Comparison of ENCODE assay signal across 9 cellular contexts in the genomic region with DNA sequence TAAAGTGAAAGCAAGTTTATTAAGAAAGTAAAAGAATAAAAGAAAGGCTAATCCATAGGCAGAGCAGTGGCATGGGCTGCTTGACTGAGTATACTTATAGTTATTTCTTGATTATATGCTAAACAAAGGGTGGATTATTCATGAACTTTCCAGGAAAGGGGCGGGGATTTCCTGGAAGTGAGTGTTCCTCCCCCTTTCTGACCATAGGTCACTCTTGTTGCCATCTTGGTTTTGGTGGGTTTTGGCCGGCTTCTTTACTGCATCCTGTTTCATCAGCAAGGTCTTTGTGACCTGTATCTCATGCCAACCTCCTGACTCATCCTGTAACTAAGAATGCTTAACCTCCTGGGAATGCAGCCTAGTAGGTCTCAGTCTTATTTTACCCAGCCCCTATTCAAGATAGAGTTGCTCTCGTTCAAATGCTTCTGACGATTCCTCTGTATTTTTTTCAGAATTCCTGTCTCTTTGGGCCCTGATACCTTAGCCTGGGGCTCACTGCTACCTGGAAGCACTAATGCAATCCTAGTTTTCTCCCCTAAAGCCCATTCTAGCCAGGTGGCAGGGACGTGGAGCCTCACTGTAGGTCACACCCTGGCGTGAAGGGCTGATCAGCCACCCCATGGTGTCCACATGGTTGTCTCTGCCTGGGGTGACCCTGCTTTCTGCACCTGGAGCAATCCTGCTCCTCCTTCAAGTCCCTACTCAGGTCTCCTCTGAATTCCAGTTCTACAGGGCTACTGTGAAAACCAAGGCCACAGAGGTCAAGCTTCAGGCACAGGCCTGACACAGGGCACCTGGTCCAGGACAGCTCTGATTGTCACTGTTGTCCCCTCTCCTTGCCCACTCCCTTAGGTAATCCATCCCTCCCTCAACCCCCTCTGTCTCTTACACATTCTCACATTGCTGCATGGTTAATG. TPM values are rescaled to one million over a fixed set of nuclear protein-coding genes. Genes with fewer than 3 reads are reported as not detected.
DNase-seq lines count a peak whose midpoint lies in the region; ATAC-seq and TF ChIP-seq lines count a peak whose summit lies in the region.
"Had no signal": no experiment of that assay in that cellular context is flagged by ENCODE, and none has a peak within 500 bp of the region (broad histone marks: within the 10 kb centered on the region; RNA-seq: fewer than 3 reads in every experiment).

No MANE protein-coding gene starts in this region.

- no peaks in the 10 kb centered on the region; the same call in 1 of the 2 replicates for H3F3A ChIP-seq in GM23338 (replicated peaks; ENCODE audit: low read depth)

- peaks cover 39% of the 10 kb centered on the region for H3K4me1 Mint-ChIP-seq in GM23338
- H3K4me1 Mint-ChIP-seq in activated T-cell treated with anti-CD3 and anti-CD28 coated beads, Interleukin-2, amount 50 U/mL, for 4 hours (ENCODE audit: low read depth): no peaks in the 10 kb centered on the region

- no peaks in the 10 kb centered on the region for H3K36me3 Mint-ChIP-seq in GM23338 (ENCODE audit: low read depth)
- no peaks in the 10 kb centered on the region for H3K36me3 Mint-ChIP-seq in activated T-cell treated with anti-CD3 and anti-CD28 coated beads, Interleukin-2, amount 50 U/mL, for 4 hours (ENCODE audit: insufficient read depth)

- peaks cover 6% of the 10 kb centered on the region for H3K27me3 Mint-ChIP-seq in GM23338 (ENCODE audit: insufficient read depth, low read depth, poor library complexity)
- no peaks in the 10 kb centered on the region for H3K27me3 Mint-ChIP-seq in activated T-cell treated with anti-CD3 and anti-CD28 coated beads, Interleukin-2, amount 50 U/mL, for 4 hours (ENCODE audit: low read depth)

- no peaks in the 10 kb centered on the region for H3K79me2 ChIP-seq in GM23338 (replicated peaks; ENCODE audit: insufficient read depth)

- peak; percentile 51 for ATAC-seq in GM23338
- no peak for ATAC-seq in HG03135 (IDR thresholded peaks at IDR 0.05; ENCODE audit: unreplicated experiment)
- no peak for ATAC-seq in HG03196 (IDR thresholded peaks at IDR 0.05; ENCODE audit: unreplicated experiment)
- ATAC-seq in activated T-cell treated with anti-CD3 and anti-CD28 coated beads, Interleukin-2, amount 50 U/mL, for 4 hours: no peak

- no peaks in the 10 kb centered on the region for H3K9me2 ChIP-seq in GM23338 (ENCODE audit: insufficient read depth)

- H3K4me3 Mint-ChIP-seq in GM23338: peak overlapping the region; percentile 2; the same call in 1 of the 3 replicates
- H3K4me3 Mint-ChIP-seq in activated T-cell treated with anti-CD3 and anti-CD28 coated beads, Interleukin-2, amount 50 U/mL, for 4 hours: no peak overlapping the region

- H3K27ac ChIP-seq in C4-2B (peak overlapping the region; percentile 35; the same call in 1 of the 2 replicates), GM23338 (ENCODE audit: low read depth) (peak overlapping the region; percentile 85)

- H3K27ac Mint-ChIP-seq in GM23338: peak overlapping the region; percentile 96

- H2AFZ ChIP-seq in GM23338: no peak overlapping the region

- DNase-seq in GM23338 (ENCODE audit: low spot score) (peak; percentile 78), SW480 (ENCODE audit: low spot score) (peak; percentile 97), fibroblast of villous mesenchyme (ENCODE audit: low read depth) (peak; percentile 97), skeletal muscle cell (ENCODE audit: low read depth) (peak; percentile 96)
- DNase-seq in activated T-cell treated with anti-CD3 and anti-CD28 coated beads, Interleukin-2, amount 50 U/mL, for 4 hours: no peak

- TF ChIP-seq CTCF in C4-2B (conservative IDR thresholded peaks at IDR 0.05): no peak
- no peak for TF ChIP-seq CTCF in GM23338 (conservative IDR thresholded peaks at IDR 0.05; ENCODE audit: low read depth in 2 of 2)
- no peak for TF ChIP-seq CTCF in fibroblast of villous mesenchyme (IDR thresholded peaks at IDR 0.05; ENCODE audit: insufficient read depth, low read depth, low read length)

- H3K4me1 ChIP-seq in GM23338 (ENCODE audit: insufficient read depth): peaks cover 9% of the 10 kb centered on the region
- H3K4me1 ChIP-seq: pancreas had no signal

- H3K36me3 ChIP-seq in GM23338 (ENCODE audit: insufficient read depth): no peaks in the 10 kb centered on the region
- H3K36me3 ChIP-seq: pancreas had no signal

- no peaks in the 10 kb centered on the region for H3K9me3 Mint-ChIP-seq in GM23338
- no peaks in the 10 kb centered on the region for H3K9me3 Mint-ChIP-seq in activated T-cell treated with anti-CD3 and anti-CD28 coated beads, Interleukin-2, amount 50 U/mL, for 4 hours

- no peaks in the 10 kb centered on the region for H4K20me1 ChIP-seq in GM23338 (replicated peaks; ENCODE audit: insufficient read depth)

- H3K4me2 ChIP-seq in GM23338: 0 out of 2 replicates have a peak overlapping the region, but pooled peaks have one; percentile 12

- no peaks in the 10 kb centered on the region for H3K27me3 ChIP-seq in GM23338 (ENCODE audit: insufficient read depth)
- H3K27me3 ChIP-seq: pancreas had no signal

- H3K4me3 ChIP-seq in GM23338: no peak overlapping the region
- H3K4me3 ChIP-seq in fibroblast of villous mesenchyme (ENCODE audit: low read depth, low read length): no peak overlapping the region
- no peak overlapping the region for H3K4me3 ChIP-seq in skeletal muscle cell (ENCODE audit: low read depth, low read length)
- H3K4me3 ChIP-seq: pancreas had no signal

TF ChIP-seq in GM23338, 12 proteins besides CTCF, POLR2A, EP300 and RAD21:
- TF ChIP-seq JUNB (IDR thresholded peaks at IDR 0.05; ENCODE audit: unreplicated experiment): no peak

RNA-seq across cellular contexts. Expression of a gene that starts 6.0 kb away (rescaled TPM):
- total RNA-seq in GM23338 (2014; rRNA removed; shearing (Covaris generic)): 10.8 and 15.0 TPM in 2 replicates
- polyA plus RNA-seq in GM23338 (2016; fragmentation: Nextera tagmentation; extraction: Ambion mirVana): 4.9 and 6.0 TPM in 2 replicates
- 87.2 and 87.3 TPM in 2 replicates for total RNA-seq in fibroblast of villous mesenchyme
- total RNA-seq in activated T-cell treated with anti-CD3 and anti-CD28 coated beads, Interleukin-2, amount 50 U/mL, for 4 hours: 10 to 100 TPM in 2 of 3 donors, 1 to 10 TPM in 1; 9.2 to 12.5 (median 11.6) TPM

RNA-seq across cellular contexts. Expression of a gene that starts 27.7 kb away (rescaled TPM):
- total RNA-seq in GM23338 (2014; rRNA removed; shearing (Covaris generic)): 13.0 and 16.8 TPM in 2 replicates
- polyA plus RNA-seq in GM23338 (2016; fragmentation: Nextera tagmentation; extraction: Ambion mirVana): 24.2 and 26.3 TPM in 2 replicates
- total RNA-seq in fibroblast of villous mesenchyme: 7.4 and 9.5 TPM in 2 replicates
- 1 to 10 TPM in 1 of 3 donors, under 1 TPM in 2; 0.82 to 1.8 (median 0.82) TPM for total RNA-seq in activated T-cell treated with anti-CD3 and anti-CD28 coated beads, Interleukin-2, amount 50 U/mL, for 4 hours
